In genomic region chr11:4607782-4608666, GRCh38 we compare ENCODE assay signal across 1 cellular context.
TF ChIP-seq lines count a peak whose summit lies in the region.

Gene TRIM68 (minus strand): TSS chr11:4608231. CDS start chr11:4605504, 2,727 bp downstream.

TF ChIP-seq in WTC11, 78 proteins besides CTCF, POLR2A, EP300 and RAD21 (continued from another document):
- TF ChIP-seq PRDM15 (CRISPR knock-in tag; IDR thresholded peaks at IDR 0.05): peak; percentile 57
- TF ChIP-seq ATF6 (CRISPR knock-in tag; IDR thresholded peaks at IDR 0.05): no peak
- TF ChIP-seq ZNF219 (CRISPR knock-in tag; IDR thresholded peaks at IDR 0.05; ENCODE audit: borderline replicate concordance): no peak
- TF ChIP-seq NFYB (CRISPR knock-in tag; conservative IDR thresholded peaks at IDR 0.05; ENCODE audit: low read depth): peak; percentile 83
